ENCODE assay signal across 8 cellular contexts in genomic region chr17:38492067-38493040, GRCh38.
DNase-seq lines count a peak whose midpoint lies in the region; ATAC-seq and TF ChIP-seq lines count a peak whose summit lies in the region.
"Not testable (repeated sequence)": the region's sequence is repeated elsewhere in the genome, so short reads cannot be mapped to it uniquely, and the experiment has no call there.

No MANE protein-coding gene starts in this region.

- H3K4me3 ChIP-seq in WI38 (ENCODE audit: low read depth, low read length): not testable (repeated sequence)

- intact Hi-C loops in Right ventricle myocardium inferior (cut with DNase I): loop anchor here (5.0 kb wide), 2 partner anchors 70 to 175 kb away; no protein-coding TSS in a partner anchor

- TF ChIP-seq CTCF in WI38 (IDR thresholded peaks at IDR 0.05; ENCODE audit: low read depth, low read length): peak; percentile 66

- TF ChIP-seq RAD21 in Ishikawa (IDR thresholded peaks at IDR 0.05; ENCODE audit: low read depth): peak; percentile 59

- in situ Hi-C loops in Caki2 (cut with HindIII; ENCODE audit: low pct_unique_long_range_greater_than_20kb, low sequenced_read_pairs): not testable (repeated sequence)

- DNase-seq in Caki2 (ENCODE audit: low read depth) (peak; percentile 68), NCI-H774 (lab: John Stamatoyannopoulos, UW) (peak; percentile 88), amygdala (lab: John Stamatoyannopoulos, UW) (peak; percentile 21 to 93 (median 72)), Right ventricle myocardium inferior (ENCODE audit: missing footprints) (peak; percentile 90), nucleus accumbens (lab: John Stamatoyannopoulos, UW) (peak in 53 of 56 donors; percentile 27 to 96 (median 75))
- peak; percentile 78 to 88 for DNase-seq in stimulated activated CD8-positive, alpha-beta memory T cell treated with anti-CD3 and anti-CD28 coated beads, Interleukin-7, amount 100 ng/mL, for 4 hours (ENCODE audit: low read depth in 2 of 2)

- ATAC-seq in Right ventricle myocardium inferior: not testable (repeated sequence)

- TF ChIP-seq EP300 in Ishikawa (IDR thresholded peaks at IDR 0.05; ENCODE audit: borderline replicate concordance): not testable (repeated sequence)
